ENCODE assay signal across 17 cellular contexts in genomic region chr2:11237122-11237521, GRCh38.
DNase-seq lines count a peak whose midpoint lies in the region; ATAC-seq and TF ChIP-seq lines count a peak whose summit lies in the region.
"Had no signal": no experiment of that assay in that cellular context is flagged by ENCODE, and none has a peak within 500 bp of the region (broad histone marks: within the 10 kb centered on the region; RNA-seq: fewer than 3 reads in every experiment).

No MANE protein-coding gene starts in this region.

- TF ChIP-seq CTCF in GM12865 (IDR thresholded peaks at IDR 0.05; ENCODE audit: insufficient read depth, low read depth, low read length, missing control alignments) (no peak), vagina (IDR thresholded peaks at IDR 0.05) (no peak)

- H3K9me3 Mint-ChIP-seq in activated T-helper 17 cell treated with anti-CD3 and anti-CD28 coated beads, Interleukin-2, amount 50 U/mL, for 72 hours = no peaks in the 10 kb centered on the region
- no peaks in the 10 kb centered on the region for H3K9me3 Mint-ChIP-seq in stimulated activated memory B cell treated with anti-CD40 and anti-IgM and Interleukin-4, amounts not matched to agents 10 μg/mL and 1 μg/mL and 100 μg/mL, for 72 hours
- H3K9me3 Mint-ChIP-seq: CD4-positive, alpha-beta T cell had no signal

- H3K27me3 Mint-ChIP-seq in activated T-helper 17 cell treated with anti-CD3 and anti-CD28 coated beads, Interleukin-2, amount 50 U/mL, for 72 hours = no peaks in the 10 kb centered on the region
- H3K27me3 Mint-ChIP-seq in stimulated activated memory B cell treated with anti-CD40 and anti-IgM and Interleukin-4, amounts not matched to agents 10 μg/mL and 1 μg/mL and 100 μg/mL, for 72 hours = no peaks in the 10 kb centered on the region
- H3K27me3 Mint-ChIP-seq: CD4-positive, alpha-beta T cell had no signal

- no peak for TF ChIP-seq POLR2A in vagina (IDR thresholded peaks at IDR 0.05)

- intact Hi-C loops in vagina (cut with DNase I) = loop anchor here (5.0 kb wide), 1 partner anchor 175 kb away; no protein-coding TSS in a partner anchor

- no peak overlapping the region for H3K4me3 Mint-ChIP-seq in activated T-helper 17 cell treated with anti-CD3 and anti-CD28 coated beads, Interleukin-2, amount 50 U/mL, for 72 hours
- no peak overlapping the region for H3K4me3 Mint-ChIP-seq in stimulated activated memory B cell treated with anti-CD40 and anti-IgM and Interleukin-4, amounts not matched to agents 10 μg/mL and 1 μg/mL and 100 μg/mL, for 72 hours
- H3K4me3 Mint-ChIP-seq: CD4-positive, alpha-beta T cell had no signal

- H3K9me3 ChIP-seq in vagina = no peaks in the 10 kb centered on the region
- H3K9me3 ChIP-seq: A549, HAP-1 had no signal

- no peak overlapping the region for H3K4me3 ChIP-seq in GM12865 (ENCODE audit: low read depth, low read length)
- no peak overlapping the region for H3K4me3 ChIP-seq in vagina
- H3K4me3 ChIP-seq: A549, GM23248, HAP-1 had no signal

- DNase-seq in activated CD4-positive, CD25-positive, alpha-beta regulatory T cell (lab: John Stamatoyannopoulos, UW) = no peak
- DNase-seq in GM12865 (ENCODE audit: low read depth) = peak; percentile 4
- DNase-seq in vagina (ENCODE audit: extremely low spot score in 2 of 2) = no peak
- DNase-seq in substantia nigra (lab: John Stamatoyannopoulos, UW) = no peak
- DNase-seq: AML-193; Calu3; CD4-positive, alpha-beta T cell; DMS79 treated with DMSO at 0.1 percent for 48 hours; GF-D8; GM23248 had no signal

- ATAC-seq in activated CD4-positive, CD25-positive, alpha-beta regulatory T cell treated with anti-CD3 and anti-CD28 coated beads, Interleukin-2, amount 50 U/mL, for 24 hours = peak; percentile 28 to 33
- peak; percentile 70 for ATAC-seq in activated T-helper 17 cell treated with anti-CD3 and anti-CD28 coated beads, Interleukin-2, amount 50 U/mL, for 72 hours (replicated peaks)
- no peak for ATAC-seq in stimulated activated memory B cell treated with anti-CD40 and anti-IgM and Interleukin-4, amounts not matched to agents 10 μg/mL and 1 μg/mL and 100 μg/mL, for 72 hours
- ATAC-seq: A549 had no signal

- H3K27ac Mint-ChIP-seq in activated T-helper 17 cell treated with anti-CD3 and anti-CD28 coated beads, Interleukin-2, amount 50 U/mL, for 72 hours = no peak overlapping the region
- peak overlapping the region; percentile 31 for H3K27ac Mint-ChIP-seq in stimulated activated memory B cell treated with anti-CD40 and anti-IgM and Interleukin-4, amounts not matched to agents 10 μg/mL and 1 μg/mL and 100 μg/mL, for 72 hours
- H3K27ac Mint-ChIP-seq: CD4-positive, alpha-beta T cell had no signal

- no peaks in the 10 kb centered on the region for H3K36me3 ChIP-seq in vagina
- H3K36me3 ChIP-seq: HAP-1 had no signal

- peaks cover 7% of the 10 kb centered on the region for H3K4me1 Mint-ChIP-seq in activated T-helper 17 cell treated with anti-CD3 and anti-CD28 coated beads, Interleukin-2, amount 50 U/mL, for 72 hours
- peaks cover 24% of the 10 kb centered on the region for H3K4me1 Mint-ChIP-seq in stimulated activated memory B cell treated with anti-CD40 and anti-IgM and Interleukin-4, amounts not matched to agents 10 μg/mL and 1 μg/mL and 100 μg/mL, for 72 hours

- H3K27ac ChIP-seq in vagina (no peak overlapping the region), substantia nigra (ENCODE audit: low read depth, low read length, poor library complexity, severe bottlenecking) (no peak overlapping the region)
- H3K27ac ChIP-seq: 22Rv1, A549, C4-2B, GM23248 had no signal

- peaks cover 10% of the 10 kb centered on the region for H3K4me1 ChIP-seq in vagina
- H3K4me1 ChIP-seq: HAP-1 had no signal

- H3K27me3 ChIP-seq in vagina = no peaks in the 10 kb centered on the region

- H3K36me3 Mint-ChIP-seq in activated T-helper 17 cell treated with anti-CD3 and anti-CD28 coated beads, Interleukin-2, amount 50 U/mL, for 72 hours (ENCODE audit: low read depth) = peaks cover 4% of the 10 kb centered on the region
- peaks cover 18% of the 10 kb centered on the region for H3K36me3 Mint-ChIP-seq in stimulated activated memory B cell treated with anti-CD40 and anti-IgM and Interleukin-4, amounts not matched to agents 10 μg/mL and 1 μg/mL and 100 μg/mL, for 72 hours
